16 cellular contexts compared by ENCODE assay signal in genomic region chr2:75290600-75291140, GRCh38.
A peak's percentile ranks its signal among the peaks of the same experiment; 100 is the strongest.
DNase-seq lines count a peak whose midpoint lies in the region; ATAC-seq and TF ChIP-seq lines count a peak whose summit lies in the region.
"Had no signal": no experiment of that assay in that cellular context is flagged by ENCODE, and none has a peak within 500 bp of the region (broad histone marks: within the 10 kb centered on the region; RNA-seq: fewer than 3 reads in every experiment).

No MANE protein-coding gene starts in this region.

- H3K27me3 Mint-ChIP-seq in Caco-2 (ENCODE audit: insufficient read depth, unreplicated experiment), result peaks cover 5% of the 10 kb centered on the region

- CTCF ChIA-PET in Caco-2 (lab: Charles Lee), result no interaction called here

- H2AK5ac ChIP-seq in mesenchymal stem cell (ENCODE audit: low read length, severe bottlenecking), result no peak overlapping the region

- TF ChIP-seq CTCF in AG10803 (conservative IDR thresholded peaks at IDR 0.05; ENCODE audit: low read length) (peak; percentile 65), LNCaP clone FGC (IDR thresholded peaks at IDR 0.05; ENCODE audit: control insufficient read depth, extremely low read depth, insufficient read depth) (peak; percentile 40), brain microvascular endothelial cell (IDR thresholded peaks at IDR 0.05; ENCODE audit: low read depth, low read length, missing control alignments) (peak; percentile 62), Caco-2 (IDR thresholded peaks at IDR 0.05; ENCODE audit: insufficient read depth in 1 of 2, low read depth in 1 of 2, low read length in 1 of 2, severe bottlenecking in 1 of 2, unreplicated experiment in 1 of 2) (peak in 1 of 2 experiments; percentile 28)

- H2BK120ac ChIP-seq in mesenchymal stem cell (ENCODE audit: low read depth, low read length), result no peak overlapping the region

- no peaks in the 10 kb centered on the region for H3K79me1 ChIP-seq in mesenchymal stem cell (replicated peaks; ENCODE audit: low read length, poor library complexity, severe bottlenecking)

- H3K27me3 ChIP-seq in brain microvascular endothelial cell (replicated peaks) (no peaks in the 10 kb centered on the region), mesenchymal stem cell (ENCODE audit: control insufficient read depth in 1 of 2, insufficient read depth in 1 of 2, low read length in 2 of 2) (no peaks in the 10 kb centered on the region), Caco-2 (replicated peaks; ENCODE audit: control insufficient read depth, insufficient read depth, low read length) (no peaks in the 10 kb centered on the region)
- H3K27me3 ChIP-seq: MG63, SJSA1 had no signal

- H2BK12ac ChIP-seq in mesenchymal stem cell (ENCODE audit: low read length in 2 of 2), result no peak overlapping the region

- H3K14ac ChIP-seq in mesenchymal stem cell (ENCODE audit: low read length in 2 of 2), result no peak overlapping the region

- H3K4me1 ChIP-seq in mesenchymal stem cell (ENCODE audit: control insufficient read depth, insufficient read depth, low read depth, low read length) (no peaks in the 10 kb centered on the region), Caco-2 (peaks cover 8% of the 10 kb centered on the region; the same call in 1 of the 2 replicates)

- BruUV-seq in Caco-2 (replicated peaks; lab: Mats Ljungman, UMichigan), result no TSS peak

- no peak overlapping the region for H2BK5ac ChIP-seq in mesenchymal stem cell (ENCODE audit: low read depth, low read length, poor library complexity, severe bottlenecking)

- H3K4ac ChIP-seq in mesenchymal stem cell (ENCODE audit: low read depth in 1 of 2, low read length in 2 of 2), result no peak overlapping the region

- no peak for ATAC-seq in GM21528 (IDR thresholded peaks at IDR 0.05; ENCODE audit: low FRiP score, unreplicated experiment)
- ATAC-seq in HG03097 (IDR thresholded peaks at IDR 0.05; ENCODE audit: low FRiP score, unreplicated experiment), result no peak
- no peak for ATAC-seq in GM19397 (IDR thresholded peaks at IDR 0.05; ENCODE audit: unreplicated experiment)
- ATAC-seq: activated CD4-positive, alpha-beta T cell treated with anti-CD3 and anti-CD28 coated beads for 36 hours had no signal

- H4K91ac ChIP-seq in mesenchymal stem cell (ENCODE audit: low read length), result no peak overlapping the region

- WGBS in mesenchymal stem cell, result 34% methylated on average over 2 of the region's 2 CpGs

- H3K23ac ChIP-seq in mesenchymal stem cell (ENCODE audit: low read length in 2 of 2), result no peak overlapping the region

- H3K4me3 ChIP-seq in AG10803 (ENCODE audit: low read length) (no peak overlapping the region), LNCaP clone FGC (ENCODE audit: low read depth, low read length) (no peak overlapping the region), brain microvascular endothelial cell (ENCODE audit: low read depth, low read length) (no peak overlapping the region), mesenchymal stem cell (ENCODE audit: insufficient read depth in 1 of 2, low read depth in 1 of 2, low read length in 2 of 2) (no peak overlapping the region), Caco-2 (ENCODE audit: low read depth, low read length) (no peak overlapping the region)
- H3K4me3 ChIP-seq: MG63, SJSA1 had no signal

- H3K18ac ChIP-seq in mesenchymal stem cell (ENCODE audit: low read depth in 1 of 2, low read length in 2 of 2), result no peak overlapping the region

- H3K36me3 ChIP-seq in brain microvascular endothelial cell (replicated peaks) (no peaks in the 10 kb centered on the region), mesenchymal stem cell (ENCODE audit: control insufficient read depth in 1 of 2, insufficient read depth in 2 of 2, low read depth in 1 of 2, low read length in 2 of 2) (no peaks in the 10 kb centered on the region), Caco-2 (ENCODE audit: control insufficient read depth, insufficient read depth, low read length) (no peaks in the 10 kb centered on the region)
- H3K36me3 ChIP-seq: MG63, SJSA1 had no signal

- no peak overlapping the region for H3K4me3 Mint-ChIP-seq in Caco-2 (ENCODE audit: unreplicated experiment)
- H3K4me3 Mint-ChIP-seq: activated CD4-positive, alpha-beta T cell treated with anti-CD3 and anti-CD28 coated beads for 36 hours had no signal

- DNase-seq in AG10803 (ENCODE audit: low read depth) (peak; percentile 44), LNCaP clone FGC (ENCODE audit: low read depth) (no peak), brain microvascular endothelial cell (no peak), mesenchymal stem cell (peak; percentile 40), Caco-2 (no peak)
- DNase-seq: activated CD4-positive, alpha-beta T cell treated with anti-CD3 and anti-CD28 coated beads for 36 hours; activated effector memory CD4-positive, alpha-beta T cell treated with anti-CD3 and anti-CD28 coated beads, Interleukin-2, amount 50 U/mL, for 16 hours; COR-L47; dermis blood vessel endothelial cell; MG63; NCI-H510A treated with DMSO at 0.1 percent for 48 hours; small intestine had no signal

- no peak overlapping the region for H3K4me2 ChIP-seq in mesenchymal stem cell (ENCODE audit: low read length, poor library complexity, severe bottlenecking)

- H3K9me3 ChIP-seq in mesenchymal stem cell (ENCODE audit: control insufficient read depth, low read length) (no peaks in the 10 kb centered on the region), Caco-2 (no peaks in the 10 kb centered on the region)
- H3K9me3 ChIP-seq: MG63, SJSA1 had no signal

- no peak overlapping the region for H3K9ac ChIP-seq in mesenchymal stem cell (ENCODE audit: low read length)

- intact Hi-C loops in Caco-2 (cut with micrococcal nuclease; ENCODE audit: unreplicated experiment), result no loop called here

- H2BK15ac ChIP-seq in mesenchymal stem cell (ENCODE audit: low read depth, poor library complexity, severe bottlenecking), result no peak overlapping the region

- H3K27ac Mint-ChIP-seq in Caco-2 (ENCODE audit: unreplicated experiment), result no peak overlapping the region
- H3K27ac Mint-ChIP-seq: activated CD4-positive, alpha-beta T cell treated with anti-CD3 and anti-CD28 coated beads for 36 hours had no signal

- H3K27ac ChIP-seq in brain microvascular endothelial cell (no peak overlapping the region), mesenchymal stem cell (ENCODE audit: low read length, poor library complexity, severe bottlenecking) (no peak overlapping the region)
- H3K27ac ChIP-seq: SJSA1 had no signal

- H2AFZ ChIP-seq in mesenchymal stem cell (ENCODE audit: low read depth, low read length), result no peak overlapping the region

- POLR2A ChIA-PET in Caco-2 (lab: Charles Lee), result no interaction called here

- in situ Hi-C loops in brain microvascular endothelial cell (cut with HindIII; ENCODE audit: low pct_ligation_motif_present, low sequenced_read_pairs), result no loop called here

- no peak overlapping the region for H4K8ac ChIP-seq in mesenchymal stem cell (ENCODE audit: low read length)

- H3K36me3 Mint-ChIP-seq in Caco-2 (ENCODE audit: insufficient read depth, unreplicated experiment), result no peaks in the 10 kb centered on the region

- H3K4me1 Mint-ChIP-seq in Caco-2 (ENCODE audit: low read depth, unreplicated experiment), result no peaks in the 10 kb centered on the region
- H3K4me1 Mint-ChIP-seq: activated CD4-positive, alpha-beta T cell treated with anti-CD3 and anti-CD28 coated beads for 36 hours had no signal

- H3K9me3 Mint-ChIP-seq in Caco-2 (ENCODE audit: unreplicated experiment), result no peaks in the 10 kb centered on the region

Comparison
In these comparisons a context has a peak if more than half of its experiments do, and no peak if none do; other contexts are left out.
1. DNase-seq: peak in AG10803 (single experiment) and mesenchymal stem cell (single experiment); none in LNCaP clone FGC (single experiment), brain microvascular endothelial cell (single experiment) and Caco-2 (0 of 2).